8 cellular contexts compared by ENCODE assay signal in genomic region chr6:32177788-32178546, GRCh38. TPM values are rescaled to one million over a fixed set of nuclear protein-coding genes. Genes with fewer than 3 reads are reported as not detected.
A peak's percentile ranks its signal among the peaks of the same experiment; 100 is the strongest.
DNase-seq lines count a peak whose midpoint lies in the region; ATAC-seq and TF ChIP-seq lines count a peak whose summit lies in the region.

RNF5 (plus strand) TSS chr6:32178405; CDS start chr6:32178512, 107 bp downstream.

- peak; percentile 79 for ATAC-seq in GM21381 (IDR thresholded peaks at IDR 0.05; ENCODE audit: unreplicated experiment)

- peak within 1 kb of the TSS; percentile 47 for H3K18ac ChIP-seq in mesendoderm (ENCODE audit: low read length)

- peaks cover 33% of the 10 kb centered on the region for H3K79me2 ChIP-seq in mesendoderm (ENCODE audit: control insufficient read depth, insufficient read depth, low read length)

- H3K36me3 ChIP-seq in NT2/D1 (ENCODE audit: insufficient read depth, insufficient read length, low read length) (peaks cover 42% of the 10 kb centered on the region), endodermal cell (ENCODE audit: control insufficient read depth, insufficient read depth, low read length) (peaks cover 20% of the 10 kb centered on the region), mesendoderm (ENCODE audit: control insufficient read depth, insufficient read depth, low read length) (peaks cover 1% of the 10 kb centered on the region)

- H3K36me3 Mint-ChIP-seq in endodermal cell (ENCODE audit: low read depth) = peaks cover 29% of the 10 kb centered on the region

- peak within 1 kb of the TSS; percentile 91 for H3K56ac ChIP-seq in mesendoderm (ENCODE audit: low read length)

- H3K27me3 ChIP-seq in NT2/D1 (ENCODE audit: insufficient read depth, insufficient read length) (no peaks in the 10 kb centered on the region), endodermal cell (ENCODE audit: control insufficient read depth, insufficient read depth, low read length, poor library complexity, severe bottlenecking) (no peaks in the 10 kb centered on the region), mesendoderm (ENCODE audit: insufficient read depth, low read length, poor library complexity) (no peaks in the 10 kb centered on the region)

- H3K27ac Mint-ChIP-seq in endodermal cell = peak within 1 kb of the TSS; percentile 98

- peak; percentile 99 for DNase-seq in COLO829 (ENCODE audit: low spot score)
- peak in 74 of 76 experiments; percentile 91 to 100 (median 99) for DNase-seq in HUDEP-2 (lab: John Stamatoyannopoulos, UW; ENCODE audit: unreplicated experiment in 76 of 76)
- DNase-seq in NT2/D1 (ENCODE audit: low read depth, low spot score) = peak; percentile 96
- peak; percentile 97 for DNase-seq in activated CD8-positive, alpha-beta memory T cell treated with anti-CD3 and anti-CD28 coated beads, Interleukin-2, amount 50 U/mL, for 1 hour (ENCODE audit: extremely low read depth)
- DNase-seq in endodermal cell = peak; percentile 99
- DNase-seq in mesendoderm = peak; percentile 100
- DNase-seq in stimulated activated CD8-positive, alpha-beta memory T cell treated with anti-CD3 and anti-CD28 coated beads, Interleukin-15, amount 100 ng/mL, for 24 hours (ENCODE audit: low read depth) = peak; percentile 59

- peak within 1 kb of the TSS; percentile 68 for H2BK5ac ChIP-seq in mesendoderm (ENCODE audit: low read length)

- no peak for TF ChIP-seq CTCF in endodermal cell (conservative IDR thresholded peaks at IDR 0.05)

- no peaks in the 10 kb centered on the region for H3K27me3 Mint-ChIP-seq in endodermal cell (ENCODE audit: insufficient read depth)

- peak within 1 kb of the TSS; percentile 40 for H4K5ac ChIP-seq in mesendoderm (ENCODE audit: low read length)

- H3K4me2 ChIP-seq in mesendoderm (ENCODE audit: low read length) = peak within 1 kb of the TSS; percentile 93

- 0% methylated on average over 16 to 33 of the region's 33 CpGs for WGBS in endodermal cell (ENCODE audit: insufficient coverage in 1 of 2, insufficient read length in 1 of 2), 2 experiments
- WGBS in mesendoderm (ENCODE audit: extremely low coverage, insufficient coverage, low lambda C conversion rate) = no CpG with 5 or more reads among the region's 33 CpGs

- H3K4ac ChIP-seq in mesendoderm (ENCODE audit: low read depth, low read length) = peak within 1 kb of the TSS; percentile 89

- H3K9me3 ChIP-seq in NT2/D1 (ENCODE audit: insufficient read depth, low read length) = no peaks in the 10 kb centered on the region
- no peaks in the 10 kb centered on the region for H3K9me3 ChIP-seq in endodermal cell (ENCODE audit: control insufficient read depth, low read length)

- H3K9ac ChIP-seq in NT2/D1 (ENCODE audit: insufficient read length, low read depth) (peak within 1 kb of the TSS; percentile 80), endodermal cell (ENCODE audit: extremely low read depth, low read length, poor library complexity, severe bottlenecking) (peak within 1 kb of the TSS; percentile 84), mesendoderm (ENCODE audit: low read length) (peak within 1 kb of the TSS; percentile 88)

- H3K4me1 ChIP-seq in NT2/D1 (ENCODE audit: insufficient read depth, insufficient read length) (peaks cover 3% of the 10 kb centered on the region), endodermal cell (ENCODE audit: control insufficient read depth, insufficient read depth, low read length) (no peaks in the 10 kb centered on the region), mesendoderm (ENCODE audit: control insufficient read depth, low read depth, low read length) (peaks cover 16% of the 10 kb centered on the region)

- peak within 1 kb of the TSS; percentile 78 for H3K4me3 Mint-ChIP-seq in endodermal cell

- H3K79me1 ChIP-seq in mesendoderm (ENCODE audit: low read length) = peaks cover 20% of the 10 kb centered on the region

- H3K27ac ChIP-seq in endodermal cell (ENCODE audit: low read depth, low read length) (peak within 1 kb of the TSS; percentile 98), mesendoderm (ENCODE audit: low read depth, low read length) (peak within 1 kb of the TSS; percentile 89)

- H3K4me1 Mint-ChIP-seq in endodermal cell = peaks cover 47% of the 10 kb centered on the region

- peak within 1 kb of the TSS; percentile 48 for H3K23ac ChIP-seq in mesendoderm (ENCODE audit: low read length)

- H3K4me3 ChIP-seq in NT2/D1 (ENCODE audit: insufficient read length, low read depth) (peak within 1 kb of the TSS; percentile 69), endodermal cell (ENCODE audit: low read length) (peak within 1 kb of the TSS; percentile 97), mesendoderm (ENCODE audit: low read length) (peak within 1 kb of the TSS; percentile 43)

- H2AK5ac ChIP-seq in mesendoderm (ENCODE audit: low read length) = peak within 1 kb of the TSS; percentile 9

- H3K9me3 Mint-ChIP-seq in endodermal cell = no peaks in the 10 kb centered on the region

- H4K8ac ChIP-seq in mesendoderm (ENCODE audit: low read depth, low read length) = no peak within 1 kb of the TSS

- H2BK120ac ChIP-seq in mesendoderm (ENCODE audit: low read depth, low read length) = no peak within 1 kb of the TSS

- H2BK15ac ChIP-seq in mesendoderm (replicated peaks; ENCODE audit: low read depth) = no peak within 1 kb of the TSS

RNA-seq across cellular contexts. Expression of gene RNF5, which starts in this region (rescaled TPM):
- 10 to 100 TPM; 68.0 to 71.3 TPM for total RNA-seq in endodermal cell
- 114 TPM for polyA plus RNA-seq in endodermal cell (2013, experiment 1 of 2)
- polyA plus RNA-seq in endodermal cell (2013, experiment 2 of 2) = 109 TPM
- 90.3 TPM for polyA plus RNA-seq in mesendoderm (2013, experiment 1 of 2)
- polyA plus RNA-seq in mesendoderm (2013, experiment 2 of 2) = 86.3 TPM

Comparison
In these comparisons a context has a peak if more than half of its experiments do, and no peak if none do; other contexts are left out.
1. Peak in every context shown above with its lines: DNase-seq, ATAC-seq, H3K4me3 ChIP-seq and H3K27ac ChIP-seq.
2. H3K4me3 ChIP-seq: peak in every context shown above with its lines; median percentile 97 in endodermal cell; 69 in NT2/D1; 43 in mesendoderm.